Comparison of ENCODE assay signal across 1 cellular context in the genomic region with DNA sequence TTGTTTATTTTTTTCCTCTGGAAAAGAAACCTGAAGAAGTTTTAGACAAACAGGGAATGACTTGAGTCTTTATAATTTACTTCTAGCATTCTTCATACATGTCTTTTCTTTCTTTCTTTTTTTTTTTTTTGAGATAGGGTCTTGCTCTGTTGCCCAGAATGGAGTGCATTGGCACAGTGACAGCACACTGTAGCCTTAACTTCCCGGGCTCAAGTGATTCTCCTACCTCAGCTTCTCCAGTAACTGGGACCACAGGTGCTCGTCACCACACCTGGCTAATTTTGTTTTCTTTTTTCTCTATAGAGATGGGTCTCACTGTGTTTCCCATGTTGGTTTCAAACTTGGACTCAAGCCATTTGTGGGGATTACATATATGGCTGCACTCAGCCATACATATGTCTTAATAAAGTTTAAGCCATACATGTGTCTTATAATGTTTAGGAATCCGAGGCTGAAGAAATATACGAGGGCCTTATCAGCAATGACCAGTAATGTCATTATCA.
TF ChIP-seq lines count a peak whose summit lies in the region.

No MANE protein-coding gene starts in this region.

TF ChIP-seq in GM23338, 12 proteins besides CTCF, POLR2A, EP300 and RAD21:
- TF ChIP-seq, protein P1, sequence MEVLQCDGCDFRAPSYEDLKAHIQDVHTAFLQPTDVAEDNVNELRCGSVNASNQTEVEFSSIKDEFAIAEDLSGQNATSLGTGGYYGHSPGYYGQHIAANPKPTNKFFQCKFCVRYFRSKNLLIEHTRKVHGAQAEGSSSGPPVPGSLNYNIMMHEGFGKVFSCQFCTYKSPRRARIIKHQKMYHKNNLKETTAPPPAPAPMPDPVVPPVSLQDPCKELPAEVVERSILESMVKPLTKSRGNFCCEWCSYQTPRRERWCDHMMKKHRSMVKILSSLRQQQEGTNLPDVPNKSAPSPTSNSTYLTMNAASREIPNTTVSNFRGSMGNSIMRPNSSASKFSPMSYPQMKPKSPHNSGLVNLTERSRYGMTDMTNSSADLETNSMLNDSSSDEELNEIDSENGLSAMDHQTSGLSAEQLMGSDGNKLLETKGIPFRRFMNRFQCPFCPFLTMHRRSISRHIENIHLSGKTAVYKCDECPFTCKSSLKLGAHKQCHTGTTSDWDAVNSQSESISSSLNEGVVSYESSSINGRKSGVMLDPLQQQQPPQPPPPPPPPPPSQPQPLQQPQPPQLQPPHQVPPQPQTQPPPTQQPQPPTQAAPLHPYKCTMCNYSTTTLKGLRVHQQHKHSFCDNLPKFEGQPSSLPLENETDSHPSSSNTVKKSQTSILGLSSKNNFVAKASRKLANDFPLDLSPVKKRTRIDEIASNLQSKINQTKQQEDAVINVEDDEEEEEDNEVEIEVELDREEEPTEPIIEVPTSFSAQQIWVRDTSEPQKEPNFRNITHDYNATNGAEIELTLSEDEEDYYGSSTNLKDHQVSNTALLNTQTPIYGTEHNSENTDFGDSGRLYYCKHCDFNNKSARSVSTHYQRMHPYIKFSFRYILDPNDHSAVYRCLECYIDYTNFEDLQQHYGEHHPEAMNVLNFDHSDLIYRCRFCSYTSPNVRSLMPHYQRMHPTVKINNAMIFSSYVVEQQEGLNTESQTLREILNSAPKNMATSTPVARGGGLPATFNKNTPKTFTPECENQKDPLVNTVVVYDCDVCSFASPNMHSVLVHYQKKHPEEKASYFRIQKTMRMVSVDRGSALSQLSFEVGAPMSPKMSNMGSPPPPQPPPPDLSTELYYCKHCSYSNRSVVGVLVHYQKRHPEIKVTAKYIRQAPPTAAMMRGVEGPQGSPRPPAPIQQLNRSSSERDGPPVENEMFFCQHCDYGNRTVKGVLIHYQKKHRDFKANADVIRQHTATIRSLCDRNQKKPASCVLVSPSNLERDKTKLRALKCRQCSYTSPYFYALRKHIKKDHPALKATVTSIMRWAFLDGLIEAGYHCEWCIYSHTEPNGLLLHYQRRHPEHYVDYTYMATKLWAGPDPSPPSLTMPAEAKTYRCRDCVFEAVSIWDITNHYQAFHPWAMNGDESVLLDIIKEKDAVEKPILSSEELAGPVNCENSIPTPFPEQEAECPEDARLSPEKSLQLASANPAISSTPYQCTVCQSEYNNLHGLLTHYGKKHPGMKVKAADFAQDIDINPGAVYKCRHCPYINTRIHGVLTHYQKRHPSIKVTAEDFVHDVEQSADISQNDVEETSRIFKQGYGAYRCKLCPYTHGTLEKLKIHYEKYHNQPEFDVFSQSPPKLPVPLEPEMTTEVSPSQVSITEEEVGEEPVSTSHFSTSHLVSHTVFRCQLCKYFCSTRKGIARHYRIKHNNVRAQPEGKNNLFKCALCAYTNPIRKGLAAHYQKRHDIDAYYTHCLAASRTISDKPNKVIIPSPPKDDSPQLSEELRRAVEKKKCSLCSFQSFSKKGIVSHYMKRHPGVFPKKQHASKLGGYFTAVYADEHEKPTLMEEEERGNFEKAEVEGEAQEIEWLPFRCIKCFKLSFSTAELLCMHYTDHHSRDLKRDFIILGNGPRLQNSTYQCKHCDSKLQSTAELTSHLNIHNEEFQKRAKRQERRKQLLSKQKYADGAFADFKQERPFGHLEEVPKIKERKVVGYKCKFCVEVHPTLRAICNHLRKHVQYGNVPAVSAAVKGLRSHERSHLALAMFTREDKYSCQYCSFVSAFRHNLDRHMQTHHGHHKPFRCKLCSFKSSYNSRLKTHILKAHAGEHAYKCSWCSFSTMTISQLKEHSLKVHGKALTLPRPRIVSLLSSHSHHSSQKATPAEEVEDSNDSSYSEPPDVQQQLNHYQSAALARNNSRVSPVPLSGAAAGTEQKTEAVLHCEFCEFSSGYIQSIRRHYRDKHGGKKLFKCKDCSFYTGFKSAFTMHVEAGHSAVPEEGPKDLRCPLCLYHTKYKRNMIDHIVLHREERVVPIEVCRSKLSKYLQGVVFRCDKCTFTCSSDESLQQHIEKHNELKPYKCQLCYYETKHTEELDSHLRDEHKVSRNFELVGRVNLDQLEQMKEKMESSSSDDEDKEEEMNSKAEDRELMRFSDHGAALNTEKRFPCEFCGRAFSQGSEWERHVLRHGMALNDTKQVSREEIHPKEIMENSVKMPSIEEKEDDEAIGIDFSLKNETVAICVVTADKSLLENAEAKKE (CRISPR knock-in tag; IDR thresholded peaks at IDR 0.05): no peak
- no peak for TF ChIP-seq EZH2phosphoT487 (IDR thresholded peaks at IDR 0.05; ENCODE audit: unreplicated experiment)
- TF ChIP-seq ZNF114 (CRISPR knock-in tag; IDR thresholded peaks at IDR 0.05): no peak
- no peak for TF ChIP-seq ZNF331 (CRISPR knock-in tag; IDR thresholded peaks at IDR 0.05; ENCODE audit: low read depth)
- TF ChIP-seq, protein P2, sequence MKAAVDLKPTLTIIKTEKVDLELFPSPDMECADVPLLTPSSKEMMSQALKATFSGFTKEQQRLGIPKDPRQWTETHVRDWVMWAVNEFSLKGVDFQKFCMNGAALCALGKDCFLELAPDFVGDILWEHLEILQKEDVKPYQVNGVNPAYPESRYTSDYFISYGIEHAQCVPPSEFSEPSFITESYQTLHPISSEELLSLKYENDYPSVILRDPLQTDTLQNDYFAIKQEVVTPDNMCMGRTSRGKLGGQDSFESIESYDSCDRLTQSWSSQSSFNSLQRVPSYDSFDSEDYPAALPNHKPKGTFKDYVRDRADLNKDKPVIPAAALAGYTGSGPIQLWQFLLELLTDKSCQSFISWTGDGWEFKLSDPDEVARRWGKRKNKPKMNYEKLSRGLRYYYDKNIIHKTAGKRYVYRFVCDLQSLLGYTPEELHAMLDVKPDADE (IDR thresholded peaks at IDR 0.05): no peak
- TF ChIP-seq CREB1 (CRISPR knock-in tag; IDR thresholded peaks at IDR 0.05; ENCODE audit: low read depth): no peak
- TF ChIP-seq EZH2 (IDR thresholded peaks at IDR 0.05; ENCODE audit: low read depth, unreplicated experiment): no peak
- no peak for TF ChIP-seq POLR2AphosphoS5 (IDR thresholded peaks at IDR 0.05; ENCODE audit: low read depth)
- TF ChIP-seq JUNB (IDR thresholded peaks at IDR 0.05; ENCODE audit: unreplicated experiment): no peak
- TF ChIP-seq NANOG (IDR thresholded peaks at IDR 0.05; ENCODE audit: borderline replicate concordance): no peak
- TF ChIP-seq STAT1 (IDR thresholded peaks at IDR 0.05; ENCODE audit: unreplicated experiment): no peak
- TF ChIP-seq, protein P3, sequence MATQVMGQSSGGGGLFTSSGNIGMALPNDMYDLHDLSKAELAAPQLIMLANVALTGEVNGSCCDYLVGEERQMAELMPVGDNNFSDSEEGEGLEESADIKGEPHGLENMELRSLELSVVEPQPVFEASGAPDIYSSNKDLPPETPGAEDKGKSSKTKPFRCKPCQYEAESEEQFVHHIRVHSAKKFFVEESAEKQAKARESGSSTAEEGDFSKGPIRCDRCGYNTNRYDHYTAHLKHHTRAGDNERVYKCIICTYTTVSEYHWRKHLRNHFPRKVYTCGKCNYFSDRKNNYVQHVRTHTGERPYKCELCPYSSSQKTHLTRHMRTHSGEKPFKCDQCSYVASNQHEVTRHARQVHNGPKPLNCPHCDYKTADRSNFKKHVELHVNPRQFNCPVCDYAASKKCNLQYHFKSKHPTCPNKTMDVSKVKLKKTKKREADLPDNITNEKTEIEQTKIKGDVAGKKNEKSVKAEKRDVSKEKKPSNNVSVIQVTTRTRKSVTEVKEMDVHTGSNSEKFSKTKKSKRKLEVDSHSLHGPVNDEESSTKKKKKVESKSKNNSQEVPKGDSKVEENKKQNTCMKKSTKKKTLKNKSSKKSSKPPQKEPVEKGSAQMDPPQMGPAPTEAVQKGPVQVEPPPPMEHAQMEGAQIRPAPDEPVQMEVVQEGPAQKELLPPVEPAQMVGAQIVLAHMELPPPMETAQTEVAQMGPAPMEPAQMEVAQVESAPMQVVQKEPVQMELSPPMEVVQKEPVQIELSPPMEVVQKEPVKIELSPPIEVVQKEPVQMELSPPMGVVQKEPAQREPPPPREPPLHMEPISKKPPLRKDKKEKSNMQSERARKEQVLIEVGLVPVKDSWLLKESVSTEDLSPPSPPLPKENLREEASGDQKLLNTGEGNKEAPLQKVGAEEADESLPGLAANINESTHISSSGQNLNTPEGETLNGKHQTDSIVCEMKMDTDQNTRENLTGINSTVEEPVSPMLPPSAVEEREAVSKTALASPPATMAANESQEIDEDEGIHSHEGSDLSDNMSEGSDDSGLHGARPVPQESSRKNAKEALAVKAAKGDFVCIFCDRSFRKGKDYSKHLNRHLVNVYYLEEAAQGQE (IDR thresholded peaks at IDR 0.05; ENCODE audit: unreplicated experiment): no peak
